Comparison of ENCODE assay signal across 1 cellular context in the genomic region with DNA sequence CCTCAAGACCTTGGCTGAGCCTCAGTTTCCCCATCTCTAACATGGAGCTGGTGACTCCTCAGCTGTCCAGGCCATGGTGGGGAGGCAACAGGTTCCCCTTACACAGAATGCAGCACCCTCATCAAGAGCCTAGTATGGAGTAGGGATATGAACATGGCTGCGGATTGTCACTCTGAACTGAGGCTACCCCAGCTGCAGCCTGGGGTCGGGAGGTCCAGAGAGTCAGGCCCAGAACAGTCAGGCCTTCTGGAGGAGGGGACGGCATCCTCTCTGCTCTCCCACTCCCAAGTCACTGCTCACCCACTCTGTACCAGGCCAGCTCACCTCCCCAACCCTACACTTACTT.
TF ChIP-seq lines count a peak whose summit lies in the region.

No MANE protein-coding gene starts in this region.

TF ChIP-seq in HepG2, 621 proteins besides CTCF, POLR2A, EP300 and RAD21:
- TF ChIP-seq FIP1L1 (IDR thresholded peaks at IDR 0.05; ENCODE audit: borderline replicate concordance, insufficient read depth, low read depth, low read length) (0 out of 2 replicates have a peak, but pooled peaks have one; percentile 42), ATF7 (IDR thresholded peaks at IDR 0.05) (no peak), ATF7 (CRISPR knock-in tag; IDR thresholded peaks at IDR 0.05) (peak; percentile 42; the same call in 1 of the 2 replicates), ZNF782 (CRISPR knock-in tag; IDR thresholded peaks at IDR 0.05; ENCODE audit: borderline replicate concordance) (0 out of 2 replicates have a peak, but pooled peaks have one; percentile 35), ZNF678 (CRISPR knock-in tag; IDR thresholded peaks at IDR 0.05) (0 out of 2 replicates have a peak, but pooled peaks have one; percentile 25), RORA (CRISPR knock-in tag; IDR thresholded peaks at IDR 0.05) (no peak), KLF13 (CRISPR knock-in tag; IDR thresholded peaks at IDR 0.05) (0 out of 2 replicates have a peak, but pooled peaks have one; percentile 65), RXRA (CRISPR knock-in tag; IDR thresholded peaks at IDR 0.05) (no peak), HMGXB4 (CRISPR knock-in tag; IDR thresholded peaks at IDR 0.05; ENCODE audit: borderline replicate concordance in 1 of 2, low read depth in 1 of 2) (0 out of 4 replicates have a peak, but pooled peaks of 1 of the 2 experiments have one; percentile 9), HINFP (CRISPR knock-in tag; IDR thresholded peaks at IDR 0.05; ENCODE audit: low read depth) (no peak), RFXAP (CRISPR knock-in tag; IDR thresholded peaks at IDR 0.05; ENCODE audit: borderline replicate concordance) (no peak), GMEB1 (CRISPR knock-in tag; IDR thresholded peaks at IDR 0.05; ENCODE audit: borderline replicate concordance) (no peak), SP4 (CRISPR knock-in tag; IDR thresholded peaks at IDR 0.05) (0 out of 2 replicates have a peak, but pooled peaks have one; percentile 30), ZNF225 (CRISPR knock-in tag; IDR thresholded peaks at IDR 0.05) (0 out of 2 replicates have a peak, but pooled peaks have one; percentile 38), ZNF333 (CRISPR knock-in tag; IDR thresholded peaks at IDR 0.05; ENCODE audit: borderline replicate concordance) (no peak), FOXO1 (CRISPR knock-in tag; IDR thresholded peaks at IDR 0.05) (0 out of 2 replicates have a peak, but pooled peaks have one; percentile 1), ZNF510 (CRISPR knock-in tag; IDR thresholded peaks at IDR 0.05; ENCODE audit: low read depth) (0 out of 2 replicates have a peak, but pooled peaks have one; percentile 30), ZNF556 (CRISPR knock-in tag; IDR thresholded peaks at IDR 0.05; ENCODE audit: borderline replicate concordance) (no peak), TEAD3 (CRISPR knock-in tag; optimal IDR thresholded peaks at IDR 0.05; ENCODE audit: borderline replicate concordance) (no peak), ZNF451 (CRISPR knock-in tag; IDR thresholded peaks at IDR 0.05) (0 out of 2 replicates have a peak, but pooled peaks have one; percentile 34), ARHGAP35 (CRISPR knock-in tag; IDR thresholded peaks at IDR 0.05; ENCODE audit: borderline replicate concordance) (0 out of 2 replicates have a peak, but pooled peaks have one; percentile 45)
- TF ChIP-seq, protein P1, sequence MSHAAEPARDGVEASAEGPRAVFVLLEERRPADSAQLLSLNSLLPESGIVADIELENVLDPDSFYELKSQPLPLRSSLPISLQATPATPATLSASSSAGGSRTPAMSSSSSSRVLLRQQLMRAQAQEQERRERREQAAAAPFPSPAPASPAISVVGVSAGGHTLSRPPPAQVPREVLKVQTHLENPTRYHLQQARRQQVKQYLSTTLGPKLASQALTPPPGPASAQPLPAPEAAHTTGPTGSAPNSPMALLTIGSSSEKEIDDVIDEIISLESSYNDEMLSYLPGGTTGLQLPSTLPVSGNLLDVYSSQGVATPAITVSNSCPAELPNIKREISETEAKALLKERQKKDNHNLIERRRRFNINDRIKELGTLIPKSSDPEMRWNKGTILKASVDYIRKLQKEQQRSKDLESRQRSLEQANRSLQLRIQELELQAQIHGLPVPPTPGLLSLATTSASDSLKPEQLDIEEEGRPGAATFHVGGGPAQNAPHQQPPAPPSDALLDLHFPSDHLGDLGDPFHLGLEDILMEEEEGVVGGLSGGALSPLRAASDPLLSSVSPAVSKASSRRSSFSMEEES (CRISPR knock-in tag; IDR thresholded peaks at IDR 0.05), result no peak
- TF ChIP-seq, protein P2, sequence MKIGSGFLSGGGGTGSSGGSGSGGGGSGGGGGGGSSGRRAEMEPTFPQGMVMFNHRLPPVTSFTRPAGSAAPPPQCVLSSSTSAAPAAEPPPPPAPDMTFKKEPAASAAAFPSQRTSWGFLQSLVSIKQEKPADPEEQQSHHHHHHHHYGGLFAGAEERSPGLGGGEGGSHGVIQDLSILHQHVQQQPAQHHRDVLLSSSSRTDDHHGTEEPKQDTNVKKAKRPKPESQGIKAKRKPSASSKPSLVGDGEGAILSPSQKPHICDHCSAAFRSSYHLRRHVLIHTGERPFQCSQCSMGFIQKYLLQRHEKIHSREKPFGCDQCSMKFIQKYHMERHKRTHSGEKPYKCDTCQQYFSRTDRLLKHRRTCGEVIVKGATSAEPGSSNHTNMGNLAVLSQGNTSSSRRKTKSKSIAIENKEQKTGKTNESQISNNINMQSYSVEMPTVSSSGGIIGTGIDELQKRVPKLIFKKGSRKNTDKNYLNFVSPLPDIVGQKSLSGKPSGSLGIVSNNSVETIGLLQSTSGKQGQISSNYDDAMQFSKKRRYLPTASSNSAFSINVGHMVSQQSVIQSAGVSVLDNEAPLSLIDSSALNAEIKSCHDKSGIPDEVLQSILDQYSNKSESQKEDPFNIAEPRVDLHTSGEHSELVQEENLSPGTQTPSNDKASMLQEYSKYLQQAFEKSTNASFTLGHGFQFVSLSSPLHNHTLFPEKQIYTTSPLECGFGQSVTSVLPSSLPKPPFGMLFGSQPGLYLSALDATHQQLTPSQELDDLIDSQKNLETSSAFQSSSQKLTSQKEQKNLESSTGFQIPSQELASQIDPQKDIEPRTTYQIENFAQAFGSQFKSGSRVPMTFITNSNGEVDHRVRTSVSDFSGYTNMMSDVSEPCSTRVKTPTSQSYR (CRISPR knock-in tag; IDR thresholded peaks at IDR 0.05; ENCODE audit: borderline replicate concordance), result no peak
- TF ChIP-seq, protein P3, sequence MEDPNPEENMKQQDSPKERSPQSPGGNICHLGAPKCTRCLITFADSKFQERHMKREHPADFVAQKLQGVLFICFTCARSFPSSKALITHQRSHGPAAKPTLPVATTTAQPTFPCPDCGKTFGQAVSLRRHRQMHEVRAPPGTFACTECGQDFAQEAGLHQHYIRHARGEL (CRISPR knock-in tag; IDR thresholded peaks at IDR 0.05), result peak; percentile 5; the same call in 1 of the 2 replicates
- TF ChIP-seq, protein P4, sequence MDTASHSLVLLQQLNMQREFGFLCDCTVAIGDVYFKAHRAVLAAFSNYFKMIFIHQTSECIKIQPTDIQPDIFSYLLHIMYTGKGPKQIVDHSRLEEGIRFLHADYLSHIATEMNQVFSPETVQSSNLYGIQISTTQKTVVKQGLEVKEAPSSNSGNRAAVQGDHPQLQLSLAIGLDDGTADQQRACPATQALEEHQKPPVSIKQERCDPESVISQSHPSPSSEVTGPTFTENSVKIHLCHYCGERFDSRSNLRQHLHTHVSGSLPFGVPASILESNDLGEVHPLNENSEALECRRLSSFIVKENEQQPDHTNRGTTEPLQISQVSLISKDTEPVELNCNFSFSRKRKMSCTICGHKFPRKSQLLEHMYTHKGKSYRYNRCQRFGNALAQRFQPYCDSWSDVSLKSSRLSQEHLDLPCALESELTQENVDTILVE (CRISPR knock-in tag; IDR thresholded peaks at IDR 0.05), result no peak
- TF ChIP-seq, protein P5, sequence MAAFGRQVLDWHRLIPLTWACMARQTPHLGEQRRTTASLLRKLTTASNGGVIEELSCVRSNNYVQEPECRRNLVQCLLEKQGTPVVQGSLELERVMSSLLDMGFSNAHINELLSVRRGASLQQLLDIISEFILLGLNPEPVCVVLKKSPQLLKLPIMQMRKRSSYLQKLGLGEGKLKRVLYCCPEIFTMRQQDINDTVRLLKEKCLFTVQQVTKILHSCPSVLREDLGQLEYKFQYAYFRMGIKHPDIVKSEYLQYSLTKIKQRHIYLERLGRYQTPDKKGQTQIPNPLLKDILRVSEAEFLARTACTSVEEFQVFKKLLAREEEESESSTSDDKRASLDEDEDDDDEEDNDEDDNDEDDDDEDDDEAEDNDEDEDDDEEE (CRISPR knock-in tag; IDR thresholded peaks at IDR 0.05), result 0 out of 2 replicates have a peak, but pooled peaks have one; percentile 36
